8 cellular contexts compared by ENCODE assay signal in the genomic region with DNA sequence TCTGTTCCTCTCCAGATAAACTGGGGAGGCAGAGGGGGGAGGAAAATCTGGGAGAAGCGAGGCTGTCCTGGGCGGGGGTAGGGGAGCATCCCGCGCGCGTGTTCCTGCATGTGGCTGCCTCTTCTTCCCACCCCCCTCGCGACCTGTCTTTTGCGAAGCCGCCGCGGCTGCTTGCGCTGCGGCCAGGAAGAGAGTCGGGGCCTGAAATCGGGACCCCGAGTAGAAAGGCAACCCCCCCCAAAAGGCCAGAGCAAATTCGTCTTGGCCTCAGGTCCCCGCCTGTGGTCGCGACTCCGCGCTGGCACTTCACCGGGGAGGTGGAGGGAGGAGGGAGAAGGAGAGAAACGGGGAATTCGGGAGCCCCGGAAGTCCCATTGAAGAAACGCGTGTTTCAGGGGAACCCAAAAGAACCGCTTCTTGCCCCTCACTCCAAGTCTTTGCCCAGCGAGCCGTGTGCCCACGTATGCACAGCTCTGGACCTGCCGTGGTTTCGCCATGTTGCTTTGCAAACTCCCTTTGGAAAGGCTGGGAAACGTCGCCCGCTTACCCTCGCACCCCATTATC. TPM values are rescaled to one million over a fixed set of nuclear protein-coding genes. Genes with fewer than 3 reads are reported as not detected.
DNase-seq lines count a peak whose midpoint lies in the region; ATAC-seq, FAIRE-seq and TF ChIP-seq lines count a peak whose summit lies in the region.

No MANE protein-coding gene starts in this region.

- TF ChIP-seq CTCF in A549 (IDR thresholded peaks at IDR 0.05) (no peak), astrocyte (IDR thresholded peaks at IDR 0.05; ENCODE audit: insufficient read depth, low read depth, low read length) (no peak), kidney (IDR thresholded peaks at IDR 0.05; ENCODE audit: borderline replicate concordance, extremely low read depth, insufficient read depth) (no peak), stomach (IDR thresholded peaks at IDR 0.05) (no peak)

- H3K27me3 ChIP-seq in HUES48 (ENCODE audit: control insufficient read depth, insufficient read depth, low read length) (peaks cover 52% of the 10 kb centered on the region), astrocyte (ENCODE audit: insufficient read depth, low read length) (peaks cover 81% of the 10 kb centered on the region), stomach (peaks cover 0 to 73% (median 59%) of the 10 kb centered on the region in 3 donors)

- POLR2A ChIA-PET in A549 (lab: Yijun Ruan, JAX) = interaction anchor here (0.6 kb wide), 1 partner anchor 282 kb away, joined by 4 read pairs; no protein-coding TSS in a partner anchor

- H3K4me2 ChIP-seq in A549 = peak overlapping the region; percentile 78
- peak overlapping the region; percentile 84 for H3K4me2 ChIP-seq in astrocyte (ENCODE audit: low read length)

- no peak for ATAC-seq in A549
- ATAC-seq in GM21723 (IDR thresholded peaks at IDR 0.05; ENCODE audit: unreplicated experiment) = no peak
- no peak for ATAC-seq in HG03045 (IDR thresholded peaks at IDR 0.05; ENCODE audit: unreplicated experiment)

- no peaks in the 10 kb centered on the region for H3K9me3 Mint-ChIP-seq in astrocyte (ENCODE audit: unreplicated experiment)

- peaks cover 23% of the 10 kb centered on the region for H4K20me1 ChIP-seq in astrocyte (ENCODE audit: insufficient read depth, low read length)

- peak overlapping the region; percentile 98 for H3K4me3 Mint-ChIP-seq in astrocyte (ENCODE audit: unreplicated experiment)

- 9% methylated on average over 28 of the region's 39 CpGs for WGBS in A549 (ENCODE audit: missing lambda C conversion rate)
- WGBS in stomach, 5 donors = 0 to 2% (median 1%) methylated on average over 23 to 39 of the region's 39 CpGs

- peak overlapping the region; percentile 98 for H3K27ac Mint-ChIP-seq in astrocyte (ENCODE audit: unreplicated experiment)

- no peak for DNase-seq in A549 (ENCODE audit: low read depth in 1 of 2, low spot score in 1 of 2)
- DNase-seq in astrocyte (ENCODE audit: low read depth) = no peak
- DNase-seq in kidney = no peak
- DNase-seq in stomach = no peak
- DNase-seq in SKM-1 (lab: John Stamatoyannopoulos, UW; ENCODE audit: unreplicated experiment) = no peak

- H3K9me3 ChIP-seq in A549 (no peaks in the 10 kb centered on the region), HUES48 (ENCODE audit: control insufficient read depth, insufficient read depth, low read length) (no peaks in the 10 kb centered on the region), astrocyte (ENCODE audit: insufficient read depth, low read depth, low read length) (peaks cover 4% of the 10 kb centered on the region), kidney (ENCODE audit: control insufficient read depth in 1 of 2, low read length in 2 of 2) (no peaks in the 10 kb centered on the region), stomach (no peaks in the 10 kb centered on the region)

- H3K27ac ChIP-seq in A549 (peak overlapping the region in 1 of 2 experiments; percentile 30; a peak in 1 of 6 replicates), HUES48 (ENCODE audit: low read depth, low read length) (peak overlapping the region; percentile 26), astrocyte (ENCODE audit: low read depth, low read length) (no peak overlapping the region), kidney (ENCODE audit: low read depth in 2 of 2, low read length in 2 of 2) (peak overlapping the region; percentile 43 to 77), stomach (peak overlapping the region; percentile 53 to 93 (median 88))

- H3K4me1 Mint-ChIP-seq in astrocyte (ENCODE audit: low read depth, unreplicated experiment) = peaks cover 33% of the 10 kb centered on the region

- H3K9ac ChIP-seq in HUES48 (ENCODE audit: low read depth, low read length) (peak overlapping the region; percentile 76), astrocyte (ENCODE audit: low read length) (peak overlapping the region; percentile 73), kidney (ENCODE audit: low read length in 2 of 2) (peak overlapping the region; percentile 9 to 61)

- no peak for TF ChIP-seq EP300 in A549 (IDR thresholded peaks at IDR 0.05)
- no peak for TF ChIP-seq EP300 in stomach (IDR thresholded peaks at IDR 0.05)

- FAIRE-seq in A549 (lab: Jason Lieb, UNC) = no peak
- FAIRE-seq in astrocyte (lab: Jason Lieb, UNC) = no peak
- no peak for FAIRE-seq in kidney (lab: Jason Lieb, UNC)

- H3K27me3 Mint-ChIP-seq in astrocyte (ENCODE audit: low read depth, unreplicated experiment) = no peaks in the 10 kb centered on the region

- peak overlapping the region; percentile 18 for H2AFZ ChIP-seq in astrocyte (ENCODE audit: low read depth, low read length)

- H3K36me3 Mint-ChIP-seq in astrocyte (ENCODE audit: low read depth, unreplicated experiment) = peaks cover 26% of the 10 kb centered on the region

- H3K4me3 ChIP-seq in A549 (peak overlapping the region; percentile 46), HUES48 (ENCODE audit: low read depth, low read length) (peak overlapping the region; percentile 70), astrocyte (ENCODE audit: insufficient read depth, low read depth, low read length) (peak overlapping the region; percentile 53), kidney (ENCODE audit: low read length in 2 of 2) (peak overlapping the region; percentile 65 to 71), stomach (peak overlapping the region; percentile 60 to 72 (median 66))

- CTCF ChIA-PET in A549 (lab: Yijun Ruan, JAX) = interaction anchor here (3.0 to 7.0 kb wide), 3 partner anchors 236 to 975 kb away, joined by 19 to 77 read pairs (median 74); no protein-coding TSS in a partner anchor

- intact Hi-C loops in kidney (cut with DNase I) = loop anchor here (10.0 kb wide), 1 partner anchor 390 kb away; no protein-coding TSS in a partner anchor
- intact Hi-C loops in stomach (cut with DNase I; ENCODE audit: low total_unique reads) = loop anchor here (10.0 kb wide), 2 partner anchors 280 to 390 kb away; no protein-coding TSS in a partner anchor

- H3K4me1 ChIP-seq in A549 (peaks cover 61% of the 10 kb centered on the region), HUES48 (ENCODE audit: control insufficient read depth, insufficient read depth, low read length) (peaks cover 33% of the 10 kb centered on the region), astrocyte (ENCODE audit: insufficient read depth, low read length) (peaks cover 19% of the 10 kb centered on the region), kidney (ENCODE audit: control insufficient read depth in 1 of 2, insufficient read depth in 1 of 2, low read depth in 1 of 2, low read length in 2 of 2) (peaks cover 0 to 35% of the 10 kb centered on the region in 2 donors), stomach (peaks cover 30 to 98% (median 76%) of the 10 kb centered on the region in 4 donors)

- H3K36me3 ChIP-seq in HUES48 (ENCODE audit: control insufficient read depth, insufficient read depth, low read length) (peaks cover 33% of the 10 kb centered on the region), astrocyte (ENCODE audit: insufficient read depth, low read length) (no peaks in the 10 kb centered on the region), kidney (ENCODE audit: control insufficient read depth in 1 of 2, insufficient read depth in 2 of 2, low read length in 2 of 2) (no peaks in the 10 kb centered on the region), stomach (peaks cover 4 to 18% (median 6%) of the 10 kb centered on the region in 4 donors)

- TF ChIP-seq POLR2A in A549 (IDR thresholded peaks at IDR 0.05; ENCODE audit: low read length) = no peak
- no peak for TF ChIP-seq POLR2A in stomach (IDR thresholded peaks at IDR 0.05)

- no peak for TF ChIP-seq RAD21 in A549 (conservative IDR thresholded peaks at IDR 0.05 in 1 of 2, IDR thresholded peaks at IDR 0.05 in 1 of 2)

- no peaks in the 10 kb centered on the region for H3K79me2 ChIP-seq in astrocyte (ENCODE audit: insufficient read depth, low read length)

TF ChIP-seq in A549, 52 proteins besides CTCF, POLR2A, EP300 and RAD21 (continues in another document):
- TF ChIP-seq CHD2 (IDR thresholded peaks at IDR 0.05; ENCODE audit: low read length, partially characterized antibody) (no peak), BCL3 (IDR thresholded peaks at IDR 0.05) (no peak), CBX8 (IDR thresholded peaks at IDR 0.05) (no peak), POLR2AphosphoS2 (conservative IDR thresholded peaks at IDR 0.05; ENCODE audit: low read length) (no peak), MYC (IDR thresholded peaks at IDR 0.05; ENCODE audit: borderline replicate concordance, low read length) (no peak), SMC3 (IDR thresholded peaks at IDR 0.05) (no peak), FOSB (CRISPR knock-in tag; IDR thresholded peaks at IDR 0.05) (no peak), RCOR1 (IDR thresholded peaks at IDR 0.05; ENCODE audit: low read depth, low read length) (no peak)

RNA-seq across cellular contexts. Expression of gene CCND2, which starts 0.9 kb away (rescaled TPM):
- 0.18 and 0.20 TPM in 2 replicates for polyA plus RNA-seq in A549 (2011; rRNA removed)
- polyA plus RNA-seq in A549 (2012; cell fraction: cytosol; rRNA removed) = 0.01 TPM in 1 of 2 replicates, not detected in the other
- not detected in 2 replicates for polyA plus RNA-seq in A549 (2012; cell fraction: nucleus; rRNA removed)
- polyA plus RNA-seq in A549 (2017; fragmentation: RNase III; extraction: RNeasy Plus Mini Kit Qiagen cat#74134 plus additional on column Dnase treatment) = not detected in 3 replicates
- 0.37 and 0.78 TPM in 2 replicates for polyA minus RNA-seq in A549 (2011; rRNA and poly(A)+ RNA removed)
- total RNA-seq in astrocyte = 607 and 726 TPM in 2 replicates
- 94.4 TPM for total RNA-seq in kidney
- 3.3 TPM for polyA plus RNA-seq in kidney (ENCODE audit: insufficient read depth, low read depth, low replicate concordance)
- 10 to 100 TPM; 27.4 to 89.0 (median 49.1) TPM for total RNA-seq in stomach
- polyA plus RNA-seq in stomach = 1 to 10 TPM; 5.5 to 8.3 (median 7.0) TPM

RNA-seq across cellular contexts. Expression of gene TIGAR, which starts 46.5 kb away (rescaled TPM):
- polyA plus RNA-seq in A549 (2011; rRNA removed) = 30.0 and 50.9 TPM in 2 replicates
- 8.5 and 9.0 TPM in 2 replicates for polyA plus RNA-seq in A549 (2012; cell fraction: cytosol; rRNA removed)
- 2.1 and 6.6 TPM in 2 replicates for polyA plus RNA-seq in A549 (2012; cell fraction: nucleus; rRNA removed)
- polyA plus RNA-seq in A549 (2017; fragmentation: RNase III; extraction: RNeasy Plus Mini Kit Qiagen cat#74134 plus additional on column Dnase treatment) = 24.5 to 30.6 TPM (median 25.2 TPM) in 3 replicates
- 6.3 and 7.7 TPM in 2 replicates for polyA minus RNA-seq in A549 (2011; rRNA and poly(A)+ RNA removed)
- total RNA-seq in astrocyte = 91.7 and 95.4 TPM in 2 replicates
- 11.8 TPM for total RNA-seq in kidney
- polyA plus RNA-seq in kidney (ENCODE audit: insufficient read depth, low read depth, low replicate concordance) = 3.6 TPM
- 100 to 1,000 TPM in 1 of 5 donors, 1 to 10 TPM in 2, under 1 TPM in 1, not detected in 1; 0.45 to 149 (median 5.1) TPM for total RNA-seq in stomach
- polyA plus RNA-seq in stomach = 1 to 10 TPM; 2.1 to 9.2 (median 5.5) TPM
